25 cellular contexts compared by ENCODE assay signal in the genomic region with DNA sequence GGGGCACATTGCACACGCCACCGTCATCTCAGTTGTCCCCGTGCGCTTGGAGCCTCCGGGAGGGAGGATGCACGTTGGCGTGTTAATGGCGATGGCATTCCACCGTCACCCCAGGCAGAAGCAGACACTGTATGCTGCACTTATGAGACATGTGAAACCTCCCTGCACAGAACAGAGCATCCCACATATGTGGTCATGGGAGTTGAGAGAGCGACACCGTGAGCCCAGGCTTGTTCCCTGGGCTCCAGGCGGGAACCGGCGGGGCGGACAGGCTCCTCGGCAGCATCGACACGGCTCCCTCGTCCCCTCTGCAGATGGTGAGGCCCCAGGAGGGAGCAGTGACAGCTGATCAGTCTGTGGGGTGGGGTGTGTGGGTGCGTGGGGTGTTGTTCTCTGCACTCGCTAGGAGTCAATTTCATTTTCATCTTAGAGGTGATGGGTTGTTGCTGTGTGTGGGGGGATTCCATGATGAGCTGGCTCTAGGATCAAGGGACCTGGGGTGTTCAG. TPM values are rescaled to one million over a fixed set of nuclear protein-coding genes. Genes with fewer than 3 reads are reported as not detected.
A peak's percentile ranks its signal among the peaks of the same experiment; 100 is the strongest.
DNase-seq lines count a peak whose midpoint lies in the region; ATAC-seq, FAIRE-seq and TF ChIP-seq lines count a peak whose summit lies in the region.
"Had no signal": no experiment of that assay in that cellular context is flagged by ENCODE, and none has a peak within 500 bp of the region (broad histone marks: within the 10 kb centered on the region; RNA-seq: fewer than 3 reads in every experiment).

No MANE protein-coding gene starts in this region.

- H3K4me1 Mint-ChIP-seq in neural progenitor cell: peaks cover 10% of the 10 kb centered on the region
- H3K4me1 Mint-ChIP-seq: activated naive CD4-positive, alpha-beta T cell treated with anti-CD3 and anti-CD28 coated beads, Interleukin-2, amount 10 ng/mL, durations not matched to agents 7 days and 5 days had no signal

- no peaks in the 10 kb centered on the region for H4K20me1 ChIP-seq in GM12878 (ENCODE audit: control insufficient read depth, insufficient read depth)
- H4K20me1 ChIP-seq in neural progenitor cell (ENCODE audit: low read depth): peaks cover 16% of the 10 kb centered on the region

- SMC1A ChIA-PET in GM12878 (lab: Charles Lee; ENCODE audit: uncharacterized antibody, unreplicated experiment): no interaction called here

- RAD21 ChIA-PET in GM12878 (lab: Charles Lee; ENCODE audit: unreplicated experiment): interaction anchor here (0.5 kb wide), 1 partner anchor 42 kb away, joined by 3 read pairs; no protein-coding TSS in a partner anchor

- H3K27me3 ChIP-seq in H7 (ENCODE audit: control insufficient read depth, insufficient read depth, low read length): no peaks in the 10 kb centered on the region
- H3K27me3 ChIP-seq in GM12878 (replicated peaks in 1 of 2; ENCODE audit: control insufficient read depth in 2 of 2, insufficient read depth in 2 of 2, low read length in 1 of 2): no peaks in the 10 kb centered on the region
- no peaks in the 10 kb centered on the region for H3K27me3 ChIP-seq in neural progenitor cell
- no peaks in the 10 kb centered on the region for H3K27me3 ChIP-seq in uterus
- H3K27me3 ChIP-seq: gastroesophageal sphincter had no signal

- H3K4me3 ChIP-seq in H7 (ENCODE audit: insufficient read depth, low read depth, low read length): no peak overlapping the region
- H3K4me3 ChIP-seq in GM12878: no peak overlapping the region
- no peak overlapping the region for H3K4me3 ChIP-seq in neural progenitor cell
- H3K4me3 ChIP-seq in uterus: no peak overlapping the region
- H3K4me3 ChIP-seq: gastroesophageal sphincter, lung, smooth muscle cell, thoracic aorta had no signal

- H3K27me3 Mint-ChIP-seq in neural progenitor cell (ENCODE audit: insufficient read depth, low read depth): peaks cover 5% of the 10 kb centered on the region
- H3K27me3 Mint-ChIP-seq: activated naive CD4-positive, alpha-beta T cell treated with anti-CD3 and anti-CD28 coated beads, Interleukin-2, amount 10 ng/mL, durations not matched to agents 7 days and 5 days; stimulated activated memory B cell treated with anti-CD40 and anti-IgM and Interleukin-4, amounts not matched to agents 10 μg/mL and 1 μg/mL and 100 μg/mL, for 72 hours had no signal

- BruUV-seq in GM12878 (replicated peaks; lab: Mats Ljungman, UMichigan): no TSS peak

- no peak overlapping the region for H3K27ac ChIP-seq in GM12878 (ENCODE audit: control insufficient read depth, insufficient read depth)
- H3K27ac ChIP-seq in neural progenitor cell: no peak overlapping the region
- H3K27ac ChIP-seq in uterus: no peak overlapping the region
- H3K27ac ChIP-seq: thoracic aorta had no signal

- TF ChIP-seq RAD21 in GM12878 (IDR thresholded peaks at IDR 0.05; ENCODE audit: insufficient read depth, low read depth, low read length): no peak

- H3K9ac ChIP-seq in GM12878 (ENCODE audit: control insufficient read depth, insufficient read depth, low read length) (no peak overlapping the region), neural progenitor cell (no peak overlapping the region)
- H3K9ac ChIP-seq: SK-N-SH had no signal

- POLR2A ChIA-PET in GM12878 (lab: Charles Lee): no interaction called here

- no peak overlapping the region for H3K4me3 Mint-ChIP-seq in neural progenitor cell
- H3K4me3 Mint-ChIP-seq: activated naive CD4-positive, alpha-beta T cell treated with anti-CD3 and anti-CD28 coated beads, Interleukin-2, amount 10 ng/mL, durations not matched to agents 7 days and 5 days; CD14-positive monocyte; stimulated activated memory B cell treated with anti-CD40 and anti-IgM and Interleukin-4, amounts not matched to agents 10 μg/mL and 1 μg/mL and 100 μg/mL, for 72 hours had no signal

- FAIRE-seq in GM12878 (lab: Jason Lieb, UNC): no peak
- FAIRE-seq: D721Med, GM19239 had no signal

- no peaks in the 10 kb centered on the region for H3K9me3 Mint-ChIP-seq in neural progenitor cell
- H3K9me3 Mint-ChIP-seq: activated naive CD4-positive, alpha-beta T cell treated with anti-CD3 and anti-CD28 coated beads, Interleukin-2, amount 10 ng/mL, durations not matched to agents 7 days and 5 days; CD14-positive monocyte; stimulated activated memory B cell treated with anti-CD40 and anti-IgM and Interleukin-4, amounts not matched to agents 10 μg/mL and 1 μg/mL and 100 μg/mL, for 72 hours had no signal

- in situ Hi-C loops in GM12878 (cut with MboI): no loop called here

- no peaks in the 10 kb centered on the region for H3K36me3 ChIP-seq in H7 (replicated peaks; ENCODE audit: control insufficient read depth, insufficient read depth, low read length)
- no peaks in the 10 kb centered on the region for H3K36me3 ChIP-seq in GM12878 (ENCODE audit: control insufficient read depth in 2 of 2, insufficient read depth in 2 of 2, low read length in 1 of 2)
- H3K36me3 ChIP-seq in neural progenitor cell: no peaks in the 10 kb centered on the region
- no peaks in the 10 kb centered on the region for H3K36me3 ChIP-seq in uterus
- H3K36me3 ChIP-seq: thoracic aorta had no signal

- intact Hi-C loops in GM12878 (cut with micrococcal nuclease; ENCODE audit: unreplicated experiment) (no loop called here), uterus (cut with DNase I; ENCODE audit: low total_unique reads) (no loop called here)

- 83% methylated on average over 21 of the region's 21 CpGs for WGBS in GM12878 (ENCODE audit: insufficient coverage, insufficient replicate concordance, low lambda C conversion rate, missing lambda C conversion rate)

- no peaks in the 10 kb centered on the region for H3F3A ChIP-seq in neural progenitor cell (ENCODE audit: low read depth)

- CTCF ChIA-PET in GM12878 (lab: Yijun Ruan, JAX): interaction anchor here (0.7 to 0.9 kb wide), 2 partner anchors 96 to 123 kb away, joined by 3 read pairs; no protein-coding TSS in a partner anchor

- no peaks in the 10 kb centered on the region for H3K9me3 ChIP-seq in GM12878 (replicated peaks; ENCODE audit: control insufficient read depth, insufficient read depth, low read length)
- H3K9me3 ChIP-seq in neural progenitor cell (ENCODE audit: low read depth): no peaks in the 10 kb centered on the region
- no peaks in the 10 kb centered on the region for H3K9me3 ChIP-seq in uterus
- H3K9me3 ChIP-seq: gastroesophageal sphincter, SK-N-SH, thoracic aorta had no signal

- H3K4me2 ChIP-seq in GM12878 (ENCODE audit: control insufficient read depth, insufficient read depth) (no peak overlapping the region), neural progenitor cell (no peak overlapping the region)
- H3K4me2 ChIP-seq: SK-N-SH, smooth muscle cell had no signal

- H2AFZ ChIP-seq in GM12878 (ENCODE audit: control insufficient read depth, low read depth, low read length): no peak overlapping the region
- H2AFZ ChIP-seq in neural progenitor cell (replicated peaks): no peak overlapping the region

- TF ChIP-seq EP300 in GM12878 (IDR thresholded peaks at IDR 0.05; ENCODE audit: borderline replicate concordance in 1 of 2, control insufficient read depth in 1 of 2, low read depth in 2 of 2, low read length in 2 of 2): no peak

- TF ChIP-seq CTCF in GM12878 (IDR thresholded peaks at IDR 0.05 in 2 of 3, conservative IDR thresholded peaks at IDR 0.05 in 1 of 3; ENCODE audit: control insufficient read depth in 2 of 3, extremely low read depth in 1 of 3, insufficient read depth in 1 of 3, low read depth in 3 of 3, low read length in 3 of 3) (no peak), neural progenitor cell (IDR thresholded peaks at IDR 0.05) (no peak), uterus (IDR thresholded peaks at IDR 0.05) (no peak)

- ATAC-seq in GM12878 (peak; percentile 44; the same call in 2 of the 3 replicates), GM18519 (IDR thresholded peaks at IDR 0.05; ENCODE audit: low FRiP score, unreplicated experiment) (no peak)
- ATAC-seq: gastroesophageal sphincter; HCT116; stimulated activated memory B cell treated with anti-CD40 and anti-IgM and Interleukin-4, amounts not matched to agents 10 μg/mL and 1 μg/mL and 100 μg/mL, for 72 hours had no signal

- DNase-seq in Ammon's horn (ENCODE audit: low spot score) (peak; percentile 31), H7 (peak; percentile 49), GM12878 (ENCODE audit: low read depth, low spot score) (no peak), neural progenitor cell (ENCODE audit: low spot score) (no peak), uterus (no peak), NCI-H2196 treated with DMSO at 0.1 percent for 48 hours (lab: John Stamatoyannopoulos, UW; ENCODE audit: unreplicated experiment) (no peak)
- DNase-seq: activated naive CD4-positive, alpha-beta T cell treated with anti-CD3 and anti-CD28 coated beads, Interleukin-2, amount 10 ng/mL, durations not matched to agents 7 days and 5 days; aorta; dermis blood vessel endothelial cell; EL; NCI-H1092; NCI-H1930; NCI-H226; NCI-H748 treated with DMSO at 0.1 percent for 48 hours; SK-N-SH had no signal

- no peak for TF ChIP-seq POLR2A in GM12878 (IDR thresholded peaks at IDR 0.05; ENCODE audit: low read depth, low read length)
- TF ChIP-seq POLR2A in uterus (IDR thresholded peaks at IDR 0.05): no peak

- H3K27ac Mint-ChIP-seq in neural progenitor cell: peak overlapping the region; percentile 96
- H3K27ac Mint-ChIP-seq: activated naive CD4-positive, alpha-beta T cell treated with anti-CD3 and anti-CD28 coated beads, Interleukin-2, amount 10 ng/mL, durations not matched to agents 7 days and 5 days; stimulated activated memory B cell treated with anti-CD40 and anti-IgM and Interleukin-4, amounts not matched to agents 10 μg/mL and 1 μg/mL and 100 μg/mL, for 72 hours had no signal

- H3K36me3 Mint-ChIP-seq in neural progenitor cell: peaks cover 5% of the 10 kb centered on the region
- H3K36me3 Mint-ChIP-seq: activated naive CD4-positive, alpha-beta T cell treated with anti-CD3 and anti-CD28 coated beads, Interleukin-2, amount 10 ng/mL, durations not matched to agents 7 days and 5 days had no signal

- H3K4me1 ChIP-seq in GM12878 (ENCODE audit: control insufficient read depth, insufficient read depth, low read length) (no peaks in the 10 kb centered on the region), neural progenitor cell (no peaks in the 10 kb centered on the region), uterus (no peaks in the 10 kb centered on the region)

- no peaks in the 10 kb centered on the region for H3K79me2 ChIP-seq in GM12878 (ENCODE audit: control insufficient read depth, insufficient read depth, low read length)
- no peaks in the 10 kb centered on the region for H3K79me2 ChIP-seq in neural progenitor cell (ENCODE audit: low read depth)

RNA-seq across cellular contexts. Expression of a gene that starts 40.4 kb away (rescaled TPM):
- 3.7 and 6.1 TPM in 2 replicates for total RNA-seq in H7 (2014; rRNA removed; shearing (Covaris generic))
- total RNA-seq in GM12878 (2013; cell fraction: nucleolus; rRNA removed): 6.6 and 7.9 TPM in 2 replicates
- total RNA-seq in GM12878 (2014; rRNA removed): 0.82 and 1.3 TPM in 2 replicates
- total RNA-seq in GM12878 (2014; rRNA removed; fragmentation: Illumina TruSeq; extraction: Trizol): 0.28 and 0.31 TPM in 2 replicates
- total RNA-seq in GM12878 (2021): 3.5 and 4.6 TPM in 2 replicates
- 0.39 TPM for polyA plus RNA-seq in GM12878 (2011; ENCODE audit: low read depth)
- 0.37 and 0.50 TPM in 2 replicates for polyA plus RNA-seq in GM12878 (2011; rRNA removed)
- polyA plus RNA-seq in GM12878 (2011; cell fraction: cytosol; rRNA removed): 0.37 and 1.1 TPM in 2 replicates
- polyA plus RNA-seq in GM12878 (2011; cell fraction: nucleus; rRNA removed): 10.9 and 15.4 TPM in 2 replicates
- 2.2 and 2.5 TPM in 2 replicates for polyA plus RNA-seq in GM12878 (2012)
- polyA plus RNA-seq in GM12878 (2014; fragmentation: Illumina TruSeq; extraction: Trizol): 0.65 and 0.78 TPM in 2 replicates
- under 1 TPM in 1 of 2 experiments, not detected in 1; 0.02 TPM for polyA plus RNA-seq in GM12878 (2014; fragmentation: Nextera tagmentation; extraction: Ambion mirVana)
- 2.5 and 2.6 TPM in 2 replicates for polyA plus RNA-seq in GM12878 (2014; rRNA removed)
- polyA plus RNA-seq in GM12878 (2016; fragmentation: Nextera tagmentation; extraction: Ambion mirVana): 1 to 10 TPM; 1.1 TPM
- polyA minus RNA-seq in GM12878 (2011; rRNA and poly(A)+ RNA removed): 0.29 and 0.93 TPM in 2 replicates
- polyA minus RNA-seq in GM12878 (2011; cell fraction: cytosol; rRNA and poly(A)+ RNA removed): 1.1 and 1.5 TPM in 2 replicates
- polyA minus RNA-seq in GM12878 (2011; cell fraction: nucleus; rRNA and poly(A)+ RNA removed): 1.8 and 3.9 TPM in 2 replicates
- 2.4 and 5.7 TPM in 2 replicates for total RNA-seq in neural progenitor cell (ENCODE audit: low replicate concordance)
- 10 to 100 TPM in 1 of 4 donors, 1 to 10 TPM in 3; 2.4 to 17.5 (median 6.7) TPM for total RNA-seq in uterus

Comparison
In these comparisons a context has a peak if more than half of its experiments do, and no peak if none do; other contexts are left out.
1. DNase-seq: peak in Ammon's horn (single experiment) and H7 (single experiment); none in GM12878 (single experiment), neural progenitor cell (single experiment), uterus (0 of 2) and NCI-H2196 treated with DMSO at 0.1 percent for 48 hours (single experiment).